20 cellular contexts compared by ENCODE assay signal in genomic region chr7:42868456-42868855, GRCh38. TPM values are rescaled to one million over a fixed set of nuclear protein-coding genes. Genes with fewer than 3 reads are reported as not detected.
DNase-seq lines count a peak whose midpoint lies in the region; ATAC-seq and TF ChIP-seq lines count a peak whose summit lies in the region.
"Had no signal": no experiment of that assay in that cellular context is flagged by ENCODE, and none has a peak within 500 bp of the region (broad histone marks: within the 10 kb centered on the region; RNA-seq: fewer than 3 reads in every experiment).

No MANE protein-coding gene starts in this region.

- H3K4me1 ChIP-seq in prostate gland (replicated peaks): peaks cover 5% of the 10 kb centered on the region
- H3K4me1 ChIP-seq: BLaER1 had no signal

- peaks cover 3 to 6% of the 10 kb centered on the region in 2 donors for H3K9me3 Mint-ChIP-seq in activated T-cell treated with anti-CD3 and anti-CD28 coated beads, Interleukin-2, amount 50 U/mL, for 72 hours
- peaks cover 7% of the 10 kb centered on the region for H3K9me3 Mint-ChIP-seq in activated T-helper 17 cell treated with anti-CD3 and anti-CD28 coated beads, Interleukin-2, amount 50 U/mL, for 72 hours
- H3K9me3 Mint-ChIP-seq in chondrocyte (ENCODE audit: low read depth) (peaks cover 13% of the 10 kb centered on the region), HFFc6 (peaks cover 12% of the 10 kb centered on the region)

- peaks cover 30% of the 10 kb centered on the region for H3K27me3 Mint-ChIP-seq in activated T-cell treated with anti-CD3 and anti-CD28 coated beads, Interleukin-2, amount 50 U/mL, for 72 hours (ENCODE audit: low read depth)
- H3K27me3 Mint-ChIP-seq in activated T-helper 17 cell treated with anti-CD3 and anti-CD28 coated beads, Interleukin-2, amount 50 U/mL, for 72 hours: peaks cover 17% of the 10 kb centered on the region
- H3K27me3 Mint-ChIP-seq in chondrocyte (ENCODE audit: low read depth): no peaks in the 10 kb centered on the region
- H3K27me3 Mint-ChIP-seq in HFFc6 (ENCODE audit: insufficient read depth): peaks cover 14% of the 10 kb centered on the region

- H3K36me3 ChIP-seq in prostate gland (no peaks in the 10 kb centered on the region), WERI-Rb-1 (no peaks in the 10 kb centered on the region)
- H3K36me3 ChIP-seq: BLaER1 had no signal

- H3K4me3 ChIP-seq in prostate gland (no peak overlapping the region), WERI-Rb-1 (ENCODE audit: low read depth, low read length) (no peak overlapping the region)
- H3K4me3 ChIP-seq: BLaER1 had no signal

- no peak for ATAC-seq in activated T-cell treated with anti-CD3 and anti-CD28 coated beads, Interleukin-2, amount 50 U/mL, for 72 hours (replicated peaks in 1 of 2)
- no peak for ATAC-seq in activated T-helper 17 cell treated with anti-CD3 and anti-CD28 coated beads, Interleukin-2, amount 50 U/mL, for 72 hours (replicated peaks)
- ATAC-seq in HG03432 (IDR thresholded peaks at IDR 0.05; ENCODE audit: unreplicated experiment): no peak
- ATAC-seq: CD8-positive, alpha-beta T cell had no signal

- H3K4me1 Mint-ChIP-seq in activated T-cell treated with anti-CD3 and anti-CD28 coated beads, Interleukin-2, amount 50 U/mL, for 72 hours (ENCODE audit: low read depth): peaks cover 26% of the 10 kb centered on the region
- H3K4me1 Mint-ChIP-seq in activated T-helper 17 cell treated with anti-CD3 and anti-CD28 coated beads, Interleukin-2, amount 50 U/mL, for 72 hours: peaks cover 18% of the 10 kb centered on the region
- H3K4me1 Mint-ChIP-seq in chondrocyte (ENCODE audit: low read depth) (peaks cover 16% of the 10 kb centered on the region), HFFc6 (ENCODE audit: low read depth) (peaks cover 21% of the 10 kb centered on the region)

- H3K27ac ChIP-seq in prostate gland (peak overlapping the region; percentile 50 to 87), WERI-Rb-1 (no peak overlapping the region)
- H3K27ac ChIP-seq: BLaER1, KMS-11 had no signal

- 45% methylated on average over 1 of the region's 1 CpG for WGBS in prostate gland

- peak overlapping the region; percentile 49 to 79 for H3K4me3 Mint-ChIP-seq in activated T-cell treated with anti-CD3 and anti-CD28 coated beads, Interleukin-2, amount 50 U/mL, for 72 hours
- H3K4me3 Mint-ChIP-seq in activated T-helper 17 cell treated with anti-CD3 and anti-CD28 coated beads, Interleukin-2, amount 50 U/mL, for 72 hours: peak overlapping the region; percentile 34
- no peak overlapping the region for H3K4me3 Mint-ChIP-seq in chondrocyte (ENCODE audit: unreplicated experiment)
- H3K4me3 Mint-ChIP-seq in HFFc6: no peak overlapping the region
- H3K4me3 Mint-ChIP-seq: CD8-positive, alpha-beta T cell had no signal

- H3K9me3 ChIP-seq in prostate gland (no peaks in the 10 kb centered on the region), WERI-Rb-1 (ENCODE audit: severe bottlenecking) (peaks cover 5% of the 10 kb centered on the region)

- TF ChIP-seq CTCF in chondrocyte (IDR thresholded peaks at IDR 0.05) (no peak), prostate gland (IDR thresholded peaks at IDR 0.05) (no peak), WERI-Rb-1 (IDR thresholded peaks at IDR 0.05; ENCODE audit: low read depth, low read length) (no peak), HFFc6 (IDR thresholded peaks at IDR 0.05) (no peak)

- peaks cover 7% of the 10 kb centered on the region in 2 donors for H3K36me3 Mint-ChIP-seq in activated T-cell treated with anti-CD3 and anti-CD28 coated beads, Interleukin-2, amount 50 U/mL, for 72 hours (ENCODE audit: insufficient read depth in 2 of 2)
- H3K36me3 Mint-ChIP-seq in activated T-helper 17 cell treated with anti-CD3 and anti-CD28 coated beads, Interleukin-2, amount 50 U/mL, for 72 hours (ENCODE audit: low read depth): peaks cover 7% of the 10 kb centered on the region
- H3K36me3 Mint-ChIP-seq in chondrocyte (ENCODE audit: low read depth) (peaks cover 1% of the 10 kb centered on the region), HFFc6 (ENCODE audit: low read depth) (no peaks in the 10 kb centered on the region)
- H3K36me3 Mint-ChIP-seq: CD8-positive, alpha-beta T cell had no signal

- no peak for TF ChIP-seq POLR2A in prostate gland (IDR thresholded peaks at IDR 0.05)

- H3K27me3 ChIP-seq in prostate gland (replicated peaks; ENCODE audit: insufficient read depth): no peaks in the 10 kb centered on the region
- peaks cover 26% of the 10 kb centered on the region for H3K27me3 ChIP-seq in WERI-Rb-1 (ENCODE audit: insufficient read depth, low read depth, severe bottlenecking)
- H3K27me3 ChIP-seq: BLaER1 had no signal

- DNase-seq in activated T-cell treated with anti-CD3 and anti-CD28 coated beads, Interleukin-2, amount 50 U/mL, for 72 hours: no peak
- DNase-seq in activated T-cell treated with anti-CD3 and anti-CD28 coated beads, Interleukin-2, amount 50 U/mL, for 1 hour: no peak
- no peak for DNase-seq in chondrocyte (ENCODE audit: low spot score)
- DNase-seq in prostate gland (ENCODE audit: low spot score): no peak
- no peak for DNase-seq in WERI-Rb-1
- no peak for DNase-seq in HFFc6
- DNase-seq: Calu3; CD8-positive, alpha-beta T cell; EL; NCI-H1417; NCI-H187; NCI-H2107; NCI-H510A; NCI-H82; RPMI8226; SHP77 treated with DMSO at 0.1 percent for 48 hours had no signal

- intact Hi-C loops in prostate gland (cut with DNase I): no loop called here

- H3K27ac Mint-ChIP-seq in activated T-cell treated with anti-CD3 and anti-CD28 coated beads, Interleukin-2, amount 50 U/mL, for 72 hours: no peak overlapping the region
- peak overlapping the region; percentile 93 for H3K27ac Mint-ChIP-seq in activated T-helper 17 cell treated with anti-CD3 and anti-CD28 coated beads, Interleukin-2, amount 50 U/mL, for 72 hours
- H3K27ac Mint-ChIP-seq in chondrocyte (ENCODE audit: unreplicated experiment): peak overlapping the region; percentile 55
- no peak overlapping the region for H3K27ac Mint-ChIP-seq in HFFc6
- H3K27ac Mint-ChIP-seq: CD8-positive, alpha-beta T cell had no signal

RNA-seq across cellular contexts. Expression of gene C7orf25, which starts 43.4 kb away (rescaled TPM):
- total RNA-seq in activated T-cell treated with anti-CD3 and anti-CD28 coated beads, Interleukin-2, amount 50 U/mL, for 72 hours: 1 to 10 TPM; 3.5 to 5.1 TPM
- 1 to 10 TPM; 2.4 to 3.9 TPM for total RNA-seq in activated T-helper 17 cell treated with anti-CD3 and anti-CD28 coated beads, Interleukin-2, amount 50 U/mL, for 72 hours
- 8.9 to 11.2 TPM (median 9.7 TPM) in 3 replicates for total RNA-seq in chondrocyte
- 10 to 100 TPM in 1 of 2 donors, 1 to 10 TPM in 1; 7.5 to 20.8 TPM for total RNA-seq in prostate gland
- 1 to 10 TPM; 4.3 to 8.3 (median 6.8) TPM for total RNA-seq in HFFc6 (2021; fragmentation: NEBNext Ultra II Directional; extraction: Animal tissue kit (Norgen Biotek cat#: 25700))

Comparison
In these comparisons a context has a peak if more than half of its experiments do, and no peak if none do; other contexts are left out.
1. H3K27ac Mint-ChIP-seq: peak in activated T-helper 17 cell treated with anti-CD3 and anti-CD28 coated beads, Interleukin-2, amount 50 U/mL, for 72 hours (single experiment) and chondrocyte (single experiment); none in activated T-cell treated with anti-CD3 and anti-CD28 coated beads, Interleukin-2, amount 50 U/mL, for 72 hours (single experiment) and HFFc6 (single experiment).
2. H3K4me3 Mint-ChIP-seq: peak in activated T-cell treated with anti-CD3 and anti-CD28 coated beads, Interleukin-2, amount 50 U/mL, for 72 hours (2 of 2) and activated T-helper 17 cell treated with anti-CD3 and anti-CD28 coated beads, Interleukin-2, amount 50 U/mL, for 72 hours (single experiment); none in chondrocyte (single experiment) and HFFc6 (single experiment).